ENCODE assay signal across 27 cellular contexts in the genomic region with DNA sequence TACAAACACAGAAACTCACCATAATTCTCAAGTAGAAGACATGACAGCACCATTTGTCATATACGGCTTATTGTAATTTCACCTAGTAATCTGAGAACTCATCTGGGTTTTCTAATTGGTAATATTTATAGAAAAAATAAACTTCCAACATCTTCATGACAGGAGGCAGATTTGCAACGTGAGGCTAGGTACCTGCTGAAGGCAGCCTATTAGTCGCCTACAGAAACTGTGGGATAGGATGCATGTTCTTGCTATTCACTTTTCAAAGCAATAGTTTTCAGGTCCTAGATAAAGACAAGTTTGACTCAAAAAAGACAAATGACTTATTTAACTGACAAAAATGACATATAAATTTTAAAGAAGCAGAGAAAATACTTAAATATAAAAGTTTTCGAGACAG. TPM values are rescaled to one million over a fixed set of nuclear protein-coding genes. Genes with fewer than 3 reads are reported as not detected.
DNase-seq lines count a peak whose midpoint lies in the region; ATAC-seq, FAIRE-seq and TF ChIP-seq lines count a peak whose summit lies in the region.
"Had no signal": no experiment of that assay in that cellular context is flagged by ENCODE, and none has a peak within 500 bp of the region (broad histone marks: within the 10 kb centered on the region; RNA-seq: fewer than 3 reads in every experiment).

No MANE protein-coding gene starts in this region.

- H3K27ac Mint-ChIP-seq in GM23338, result no peak overlapping the region
- H3K27ac Mint-ChIP-seq: CD14-positive monocyte; CD4-positive, alpha-beta memory T cell; CD4-positive, CD25-positive, alpha-beta regulatory T cell; CD8-positive, alpha-beta memory T cell had no signal

- H3K9me2 ChIP-seq in GM23338 (ENCODE audit: insufficient read depth), result no peaks in the 10 kb centered on the region
- H3K9me2 ChIP-seq in OCI-LY7 (ENCODE audit: insufficient read depth, low read length), result no peaks in the 10 kb centered on the region

- ATAC-seq in GM23338, result no peak
- ATAC-seq: GM12878 had no signal

- H3K36me3 Mint-ChIP-seq in GM23338 (ENCODE audit: low read depth), result peaks cover 51% of the 10 kb centered on the region
- H3K36me3 Mint-ChIP-seq: CD4-positive, CD25-positive, alpha-beta regulatory T cell had no signal

- H3K79me2 ChIP-seq in GM23338 (replicated peaks; ENCODE audit: insufficient read depth) (peaks cover 76% of the 10 kb centered on the region), OCI-LY7 (ENCODE audit: insufficient read depth, low read depth, low read length) (no peaks in the 10 kb centered on the region)

- peaks cover 44% of the 10 kb centered on the region for H3K9me3 ChIP-seq in OCI-LY7 (ENCODE audit: low read length)

- no peak overlapping the region for H3K27ac ChIP-seq in GM23338 (ENCODE audit: low read depth)
- no peak overlapping the region for H3K27ac ChIP-seq in OCI-LY7 (ENCODE audit: low read depth, low read length, poor library complexity, severe bottlenecking)
- H3K27ac ChIP-seq: 22Rv1, BLaER1 had no signal

- peaks cover 6% of the 10 kb centered on the region; the same call in 2 of the 3 replicates for H3K9me3 Mint-ChIP-seq in GM23338

- no peaks in the 10 kb centered on the region for H3K27me3 ChIP-seq in GM23338 (ENCODE audit: insufficient read depth)
- H3K27me3 ChIP-seq: BE2C, BLaER1 had no signal

- no peak for FAIRE-seq in GM19239 (lab: Jason Lieb, UNC)
- FAIRE-seq: A204.1, GM12878, GM12892, GM18507 had no signal

- intact Hi-C loops in OCI-LY7 (cut with micrococcal nuclease; ENCODE audit: unreplicated experiment), result no loop called here

- H3K27me3 Mint-ChIP-seq in GM23338 (ENCODE audit: insufficient read depth, low read depth, poor library complexity), result peaks cover 19% of the 10 kb centered on the region
- H3K27me3 Mint-ChIP-seq: CD4-positive, CD25-positive, alpha-beta regulatory T cell had no signal

- DNase-seq in GM23338 (ENCODE audit: low spot score), result no peak
- no peak for DNase-seq in OCI-LY7 (ENCODE audit: low spot score)
- peak; percentile 51 for DNase-seq in putamen (ENCODE audit: low spot score)
- no peak for DNase-seq in NCI-H774 (lab: John Stamatoyannopoulos, UW)
- no peak for DNase-seq in GM19239 (ENCODE audit: insufficient read length, low spot score)
- DNase-seq: ACHN; BE2C; C1 segment of cervical spinal cord; CD4-positive, alpha-beta memory T cell; CD4-positive, CD25-positive, alpha-beta regulatory T cell; CD8-positive, alpha-beta memory T cell; COR-L47; DMS 273 treated with DMSO at 0.1 percent for 48 hours; DMS153; DMS53; DMS79; DND-41; EL; GDM1 had no signal

- H3K4me3 ChIP-seq in GM23338, result peak overlapping the region; percentile 75; the same call in 1 of the 2 replicates
- H3K4me3 ChIP-seq in OCI-LY7 (ENCODE audit: low read depth, low read length, poor library complexity, severe bottlenecking), result no peak overlapping the region
- H3K4me3 ChIP-seq: BLaER1, GM12878 had no signal

- peaks cover 60% of the 10 kb centered on the region for H4K20me1 ChIP-seq in GM23338 (replicated peaks; ENCODE audit: insufficient read depth)
- no peaks in the 10 kb centered on the region for H4K20me1 ChIP-seq in OCI-LY7 (ENCODE audit: insufficient read depth, low read length)

- TF ChIP-seq CTCF in GM23338 (conservative IDR thresholded peaks at IDR 0.05; ENCODE audit: low read depth in 2 of 2), result no peak
- TF ChIP-seq CTCF in OCI-LY7 (conservative IDR thresholded peaks at IDR 0.05; ENCODE audit: low read length), result peak; percentile 12; the same call in 1 of the 2 replicates

- CTCF ChIA-PET in OCI-LY7 (lab: Charles Lee; ENCODE audit: unreplicated experiment), result no interaction called here

- peaks cover 33% of the 10 kb centered on the region for H3K4me1 Mint-ChIP-seq in GM23338

- no peak overlapping the region for H3K4me3 Mint-ChIP-seq in GM23338
- H3K4me3 Mint-ChIP-seq: CD14-positive monocyte; CD4-positive, alpha-beta memory T cell; CD4-positive, CD25-positive, alpha-beta regulatory T cell; CD8-positive, alpha-beta memory T cell had no signal

- POLR2A ChIA-PET in OCI-LY7 (lab: Charles Lee), result no interaction called here

- H3K4me1 ChIP-seq in GM23338 (ENCODE audit: insufficient read depth) (peaks cover 25% of the 10 kb centered on the region), OCI-LY7 (ENCODE audit: insufficient read depth, low read length, poor library complexity, severe bottlenecking) (peaks cover 17% of the 10 kb centered on the region)

- BruUV-seq in OCI-LY7 (replicated peaks; lab: Mats Ljungman, UMichigan), result no TSS peak

- H2AFZ ChIP-seq in GM23338 (no peak overlapping the region), OCI-LY7 (ENCODE audit: low read length) (no peak overlapping the region)

- no peaks in the 10 kb centered on the region for H3K36me3 ChIP-seq in GM23338 (ENCODE audit: insufficient read depth)
- H3K36me3 ChIP-seq in OCI-LY7 (ENCODE audit: insufficient read depth, low read length), result peaks cover 4% of the 10 kb centered on the region; the same call in 1 of the 2 replicates
- H3K36me3 ChIP-seq: BE2C, BLaER1 had no signal

- no peaks in the 10 kb centered on the region for H3F3A ChIP-seq in GM23338 (replicated peaks; ENCODE audit: low read depth)

- H3K4me2 ChIP-seq in GM23338 (no peak overlapping the region), OCI-LY7 (ENCODE audit: low read length) (no peak overlapping the region)
- H3K4me2 ChIP-seq: BLaER1 had no signal

TF ChIP-seq in GM23338, 12 proteins besides CTCF, POLR2A, EP300 and RAD21 (continues in another document):
- TF ChIP-seq EZH2 (IDR thresholded peaks at IDR 0.05; ENCODE audit: low read depth, unreplicated experiment), result no peak
- no peak for TF ChIP-seq JUNB (IDR thresholded peaks at IDR 0.05; ENCODE audit: unreplicated experiment)
- no peak for TF ChIP-seq EZH2phosphoT487 (IDR thresholded peaks at IDR 0.05; ENCODE audit: unreplicated experiment)
- TF ChIP-seq, protein P1, sequence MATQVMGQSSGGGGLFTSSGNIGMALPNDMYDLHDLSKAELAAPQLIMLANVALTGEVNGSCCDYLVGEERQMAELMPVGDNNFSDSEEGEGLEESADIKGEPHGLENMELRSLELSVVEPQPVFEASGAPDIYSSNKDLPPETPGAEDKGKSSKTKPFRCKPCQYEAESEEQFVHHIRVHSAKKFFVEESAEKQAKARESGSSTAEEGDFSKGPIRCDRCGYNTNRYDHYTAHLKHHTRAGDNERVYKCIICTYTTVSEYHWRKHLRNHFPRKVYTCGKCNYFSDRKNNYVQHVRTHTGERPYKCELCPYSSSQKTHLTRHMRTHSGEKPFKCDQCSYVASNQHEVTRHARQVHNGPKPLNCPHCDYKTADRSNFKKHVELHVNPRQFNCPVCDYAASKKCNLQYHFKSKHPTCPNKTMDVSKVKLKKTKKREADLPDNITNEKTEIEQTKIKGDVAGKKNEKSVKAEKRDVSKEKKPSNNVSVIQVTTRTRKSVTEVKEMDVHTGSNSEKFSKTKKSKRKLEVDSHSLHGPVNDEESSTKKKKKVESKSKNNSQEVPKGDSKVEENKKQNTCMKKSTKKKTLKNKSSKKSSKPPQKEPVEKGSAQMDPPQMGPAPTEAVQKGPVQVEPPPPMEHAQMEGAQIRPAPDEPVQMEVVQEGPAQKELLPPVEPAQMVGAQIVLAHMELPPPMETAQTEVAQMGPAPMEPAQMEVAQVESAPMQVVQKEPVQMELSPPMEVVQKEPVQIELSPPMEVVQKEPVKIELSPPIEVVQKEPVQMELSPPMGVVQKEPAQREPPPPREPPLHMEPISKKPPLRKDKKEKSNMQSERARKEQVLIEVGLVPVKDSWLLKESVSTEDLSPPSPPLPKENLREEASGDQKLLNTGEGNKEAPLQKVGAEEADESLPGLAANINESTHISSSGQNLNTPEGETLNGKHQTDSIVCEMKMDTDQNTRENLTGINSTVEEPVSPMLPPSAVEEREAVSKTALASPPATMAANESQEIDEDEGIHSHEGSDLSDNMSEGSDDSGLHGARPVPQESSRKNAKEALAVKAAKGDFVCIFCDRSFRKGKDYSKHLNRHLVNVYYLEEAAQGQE (IDR thresholded peaks at IDR 0.05; ENCODE audit: unreplicated experiment), result no peak
- TF ChIP-seq, protein P2, sequence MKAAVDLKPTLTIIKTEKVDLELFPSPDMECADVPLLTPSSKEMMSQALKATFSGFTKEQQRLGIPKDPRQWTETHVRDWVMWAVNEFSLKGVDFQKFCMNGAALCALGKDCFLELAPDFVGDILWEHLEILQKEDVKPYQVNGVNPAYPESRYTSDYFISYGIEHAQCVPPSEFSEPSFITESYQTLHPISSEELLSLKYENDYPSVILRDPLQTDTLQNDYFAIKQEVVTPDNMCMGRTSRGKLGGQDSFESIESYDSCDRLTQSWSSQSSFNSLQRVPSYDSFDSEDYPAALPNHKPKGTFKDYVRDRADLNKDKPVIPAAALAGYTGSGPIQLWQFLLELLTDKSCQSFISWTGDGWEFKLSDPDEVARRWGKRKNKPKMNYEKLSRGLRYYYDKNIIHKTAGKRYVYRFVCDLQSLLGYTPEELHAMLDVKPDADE (IDR thresholded peaks at IDR 0.05), result no peak
- TF ChIP-seq CREB1 (CRISPR knock-in tag; IDR thresholded peaks at IDR 0.05; ENCODE audit: low read depth), result no peak

RNA-seq across cellular contexts. Expression of gene ZNF732, which starts 2.9 kb away (rescaled TPM):
- 41.6 and 49.2 TPM in 2 replicates for total RNA-seq in GM23338 (2014; rRNA removed; shearing (Covaris generic))
- 4.6 and 6.0 TPM in 2 replicates for polyA plus RNA-seq in GM23338 (2016; fragmentation: Nextera tagmentation; extraction: Ambion mirVana)
- total RNA-seq in OCI-LY7 (2014; rRNA removed; shearing (Covaris generic)), result not detected in 2 replicates
- not detected in 2 replicates for total RNA-seq in OCI-LY7 (2022)
- total RNA-seq: A673; CD4-positive, alpha-beta memory T cell; CD4-positive, CD25-positive, alpha-beta regulatory T cell; CD8-positive, alpha-beta memory T cell; GM12878 had no signal
- polyA plus RNA-seq: CD14-positive monocyte; CD4-positive, alpha-beta memory T cell; CD4-positive, CD25-positive, alpha-beta regulatory T cell; CD8-positive, alpha-beta memory T cell; GM12878 had no signal

RNA-seq across cellular contexts. Expression of gene ZNF141, which starts 35.2 kb away (rescaled TPM):
- 54.6 and 58.1 TPM in 2 replicates for total RNA-seq in GM23338 (2014; rRNA removed; shearing (Covaris generic))
- 12.9 and 18.5 TPM in 2 replicates for polyA plus RNA-seq in GM23338 (2016; fragmentation: Nextera tagmentation; extraction: Ambion mirVana)
- 26.9 and 27.9 TPM in 2 replicates for total RNA-seq in OCI-LY7 (2014; rRNA removed; shearing (Covaris generic))
- 19.8 and 26.9 TPM in 2 replicates for total RNA-seq in OCI-LY7 (2022)

Comparison
In these comparisons a context has a peak if more than half of its experiments do, and no peak if none do; other contexts are left out.
1. RNA of gene ZNF732, which starts 2.9 kb away (total RNA-seq): 41.6 to 49.2 TPM in GM23338; not detected in OCI-LY7; every median in the first group is over 10 times any median in the second.